20 cellular contexts compared by ENCODE assay signal in genomic region chr21:33659550-33659949, GRCh38.
"Had no signal": no experiment of that assay in that cellular context is flagged by ENCODE, and none has a peak within 500 bp of the region (broad histone marks: within the 10 kb centered on the region; RNA-seq: fewer than 3 reads in every experiment).

No MANE protein-coding gene starts in this region.

- DNase-seq: activated CD4-positive, alpha-beta memory T cell treated with anti-CD3 and anti-CD28 coated beads, Interleukin-2, amount 10 ng/mL, durations not matched to agents 7 days and 5 days; activated CD4-positive, alpha-beta T cell treated with anti-CD3 and anti-CD28 coated beads for 48 hours; activated CD4-positive, CD25-positive, alpha-beta regulatory T cell; activated CD8-positive, alpha-beta memory T cell treated with anti-CD3 and anti-CD28 coated beads, Interleukin-2, amount 10 ng/mL, durations not matched to agents 7 days and 5 days; activated naive CD4-positive, alpha-beta T cell; activated T-cell treated with anti-CD3 and anti-CD28 coated beads, Interleukin-2, amount 50 U/mL, for 1 hour; anterior cingulate cortex; brain microvascular endothelial cell; esophagus squamous epithelium; midbrain; stimulated activated CD4-positive, alpha-beta T cell treated with anti-CD3 and anti-CD28 coated beads, Interleukin-12 subunit alpha, Interleukin-12 subunit beta, amount 100 ng/mL, for 4 hours; stimulated activated CD4-positive, alpha-beta T cell treated with anti-CD3 and anti-CD28 coated beads, Interleukin-1b, Interleukin-23, amount 100 ng/mL, for 48 hours; stimulated activated naive CD4-positive, alpha-beta T cell treated with Interleukin-2 at 50 U/mL for 16 hours; substantia nigra; T-cell; transverse colon had no signal

- H3K27ac Mint-ChIP-seq: activated CD4-positive, alpha-beta memory T cell treated with anti-CD3 and anti-CD28 coated beads, Interleukin-2, amount 10 ng/mL, durations not matched to agents 7 days and 5 days; activated CD8-positive, alpha-beta memory T cell treated with anti-CD3 and anti-CD28 coated beads, Interleukin-2, amount 10 ng/mL, durations not matched to agents 7 days and 5 days; activated T-helper 17 cell treated with anti-CD3 and anti-CD28 coated beads, Interleukin-2, amount 50 U/mL, for 72 hours; T-cell had no signal

- H3K9me3 Mint-ChIP-seq: activated CD4-positive, alpha-beta memory T cell treated with anti-CD3 and anti-CD28 coated beads, Interleukin-2, amount 10 ng/mL, durations not matched to agents 7 days and 5 days; activated T-helper 17 cell treated with anti-CD3 and anti-CD28 coated beads, Interleukin-2, amount 50 U/mL, for 72 hours had no signal

- H3K36me3 Mint-ChIP-seq: activated CD8-positive, alpha-beta memory T cell treated with anti-CD3 and anti-CD28 coated beads, Interleukin-2, amount 10 ng/mL, durations not matched to agents 7 days and 5 days; T-cell had no signal

- H3K27me3 ChIP-seq: brain microvascular endothelial cell, esophagus squamous epithelium, transverse colon had no signal

- H3K4me3 ChIP-seq: coronary artery, esophagus squamous epithelium, lung, transverse colon had no signal

- H3K36me3 ChIP-seq: esophagus squamous epithelium, transverse colon had no signal

- ATAC-seq: activated CD8-positive, alpha-beta memory T cell treated with anti-CD3 and anti-CD28 coated beads, Interleukin-2, amount 10 ng/mL, durations not matched to agents 7 days and 5 days; activated T-helper 17 cell treated with anti-CD3 and anti-CD28 coated beads, Interleukin-2, amount 50 U/mL, for 72 hours; T-cell had no signal

- H3K4me3 Mint-ChIP-seq: activated CD4-positive, alpha-beta memory T cell treated with anti-CD3 and anti-CD28 coated beads, Interleukin-2, amount 10 ng/mL, durations not matched to agents 7 days and 5 days; activated CD8-positive, alpha-beta memory T cell treated with anti-CD3 and anti-CD28 coated beads, Interleukin-2, amount 10 ng/mL, durations not matched to agents 7 days and 5 days; activated T-helper 17 cell treated with anti-CD3 and anti-CD28 coated beads, Interleukin-2, amount 50 U/mL, for 72 hours; nephron; T-cell had no signal

- H3K9me3 ChIP-seq: esophagus squamous epithelium, transverse colon had no signal

- H3K4me1 Mint-ChIP-seq: activated CD4-positive, alpha-beta memory T cell treated with anti-CD3 and anti-CD28 coated beads, Interleukin-2, amount 10 ng/mL, durations not matched to agents 7 days and 5 days; activated CD8-positive, alpha-beta memory T cell treated with anti-CD3 and anti-CD28 coated beads, Interleukin-2, amount 10 ng/mL, durations not matched to agents 7 days and 5 days; activated T-helper 17 cell treated with anti-CD3 and anti-CD28 coated beads, Interleukin-2, amount 50 U/mL, for 72 hours; T-cell had no signal

- H3K27ac ChIP-seq: brain microvascular endothelial cell, transverse colon had no signal
